16 cellular contexts compared by ENCODE assay signal in the genomic region with DNA sequence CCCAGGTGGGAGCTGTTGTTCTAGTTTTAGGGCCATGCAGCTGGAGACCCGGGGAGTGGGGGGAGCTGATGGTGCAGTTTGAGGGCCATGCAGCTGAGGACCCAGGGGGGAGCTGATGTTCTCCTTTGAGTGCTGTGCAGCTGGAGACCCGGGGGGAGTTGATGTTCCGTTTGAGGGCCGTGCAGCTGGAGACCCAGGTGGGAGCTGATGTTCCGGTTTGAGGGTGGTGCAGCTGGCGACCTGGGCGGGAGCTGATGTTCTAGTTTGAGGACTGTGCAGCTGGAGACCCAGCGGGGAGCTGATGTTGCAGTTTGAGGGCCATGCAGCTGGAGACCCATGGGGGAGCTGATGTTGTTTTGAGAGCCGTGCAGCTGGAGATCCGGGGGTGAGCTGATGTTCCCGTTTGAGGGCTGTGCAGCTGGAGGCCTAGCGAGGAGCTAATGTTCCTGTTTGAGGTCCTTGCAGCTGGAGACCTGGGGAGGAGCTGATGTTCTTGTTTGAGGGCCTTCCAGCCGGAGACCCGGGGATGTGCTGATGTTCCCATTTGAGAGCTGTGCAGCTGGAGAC. TPM values are rescaled to one million over a fixed set of nuclear protein-coding genes. Genes with fewer than 3 reads are reported as not detected.
DNase-seq lines count a peak whose midpoint lies in the region; ATAC-seq and TF ChIP-seq lines count a peak whose summit lies in the region.
"Had no signal": no experiment of that assay in that cellular context is flagged by ENCODE, and none has a peak within 500 bp of the region (broad histone marks: within the 10 kb centered on the region; RNA-seq: fewer than 3 reads in every experiment).

No MANE protein-coding gene starts in this region.

- H3K4me1 ChIP-seq in right atrium auricular region: no peaks in the 10 kb centered on the region
- H3K4me1 ChIP-seq: Caco-2 had no signal

- no peak overlapping the region for H3K4me3 ChIP-seq in right atrium auricular region

- H3K36me3 Mint-ChIP-seq in activated T-helper 17 cell treated with anti-CD3 and anti-CD28 coated beads, Interleukin-2, amount 50 U/mL, for 72 hours (ENCODE audit: low read depth): peaks cover 77% of the 10 kb centered on the region

- DNase-seq in cardiac septum (ENCODE audit: low spot score) (peak; percentile 67), right atrium auricular region (ENCODE audit: low spot score) (no peak), mesenteric fat pad (ENCODE audit: low spot score) (peak; percentile 74), mucosa of gallbladder (ENCODE audit: low spot score) (no peak), NCI-H146 treated with DMSO at 0.1 percent for 48 hours (lab: John Stamatoyannopoulos, UW; ENCODE audit: unreplicated experiment) (no peak), NCI-H2081 treated with DMSO at 0.1 percent for 48 hours (lab: John Stamatoyannopoulos, UW) (no peak)
- DNase-seq: Caco-2; Kasumi-1; NCI-H1436 treated with DMSO at 0.1 percent for 48 hours; NCI-H69; NK-92 treated with Interleukin-12 subunit alpha and Interleukin-12 subunit beta, amount 100 ng/mL, for 24 hours; PC-3 had no signal

- no peak overlapping the region for H3K4me3 Mint-ChIP-seq in activated T-helper 17 cell treated with anti-CD3 and anti-CD28 coated beads, Interleukin-2, amount 50 U/mL, for 72 hours
- H3K4me3 Mint-ChIP-seq: CD14-positive monocyte had no signal

- H3K9me3 Mint-ChIP-seq in activated T-helper 17 cell treated with anti-CD3 and anti-CD28 coated beads, Interleukin-2, amount 50 U/mL, for 72 hours: no peaks in the 10 kb centered on the region

- H3K27ac ChIP-seq in right atrium auricular region: no peak overlapping the region

- no peaks in the 10 kb centered on the region for H3K36me3 ChIP-seq in right atrium auricular region

- no peaks in the 10 kb centered on the region for H3K27me3 Mint-ChIP-seq in activated T-helper 17 cell treated with anti-CD3 and anti-CD28 coated beads, Interleukin-2, amount 50 U/mL, for 72 hours

- intact Hi-C loops in cardiac septum (cut with DNase I): no loop called here

- TF ChIP-seq CTCF in right atrium auricular region (IDR thresholded peaks at IDR 0.05): no peak

- peaks cover 35% of the 10 kb centered on the region for H3K4me1 Mint-ChIP-seq in activated T-helper 17 cell treated with anti-CD3 and anti-CD28 coated beads, Interleukin-2, amount 50 U/mL, for 72 hours

- H3K9me3 ChIP-seq in right atrium auricular region: no peaks in the 10 kb centered on the region
- H3K9me3 ChIP-seq: Caco-2 had no signal

- H3K27ac Mint-ChIP-seq in activated T-helper 17 cell treated with anti-CD3 and anti-CD28 coated beads, Interleukin-2, amount 50 U/mL, for 72 hours: peak overlapping the region; percentile 21

- no peaks in the 10 kb centered on the region for H3K27me3 ChIP-seq in right atrium auricular region

- no peak for ATAC-seq in activated T-helper 17 cell treated with anti-CD3 and anti-CD28 coated beads, Interleukin-2, amount 50 U/mL, for 72 hours (replicated peaks)
- ATAC-seq in GM21360 (IDR thresholded peaks at IDR 0.05; ENCODE audit: unreplicated experiment): no peak
- ATAC-seq: HCT116, PC-3 had no signal

RNA-seq across cellular contexts. Expression of a gene that starts 14.6 kb away (rescaled TPM):
- 39.6 TPM for total RNA-seq in cardiac septum
- total RNA-seq in right atrium auricular region: 10 to 100 TPM; 38.1 to 46.1 TPM
- 10 to 100 TPM; 64.5 to 83.0 TPM for total RNA-seq in activated T-helper 17 cell treated with anti-CD3 and anti-CD28 coated beads, Interleukin-2, amount 50 U/mL, for 72 hours
- total RNA-seq in mesenteric fat pad: 66.7 TPM
- 97.1 TPM for total RNA-seq in mucosa of gallbladder

RNA-seq across cellular contexts. Expression of a gene that starts 35.4 kb away (rescaled TPM):
- total RNA-seq in cardiac septum (0.73 TPM), right atrium auricular region (under 1 TPM; 0.12 to 0.30 TPM), mesenteric fat pad (4.5 TPM), mucosa of gallbladder (3.5 TPM)
- 10 to 100 TPM; 49.5 to 78.1 TPM for total RNA-seq in activated T-helper 17 cell treated with anti-CD3 and anti-CD28 coated beads, Interleukin-2, amount 50 U/mL, for 72 hours

Comparison
In these comparisons a context has a peak if more than half of its experiments do, and no peak if none do; other contexts are left out.
1. DNase-seq: peak in cardiac septum (single experiment) and mesenteric fat pad (single experiment); none in right atrium auricular region (single experiment), mucosa of gallbladder (single experiment), NCI-H146 treated with DMSO at 0.1 percent for 48 hours (single experiment) and NCI-H2081 treated with DMSO at 0.1 percent for 48 hours (single experiment).